ENCODE assay signal across 11 cellular contexts in the genomic region with DNA sequence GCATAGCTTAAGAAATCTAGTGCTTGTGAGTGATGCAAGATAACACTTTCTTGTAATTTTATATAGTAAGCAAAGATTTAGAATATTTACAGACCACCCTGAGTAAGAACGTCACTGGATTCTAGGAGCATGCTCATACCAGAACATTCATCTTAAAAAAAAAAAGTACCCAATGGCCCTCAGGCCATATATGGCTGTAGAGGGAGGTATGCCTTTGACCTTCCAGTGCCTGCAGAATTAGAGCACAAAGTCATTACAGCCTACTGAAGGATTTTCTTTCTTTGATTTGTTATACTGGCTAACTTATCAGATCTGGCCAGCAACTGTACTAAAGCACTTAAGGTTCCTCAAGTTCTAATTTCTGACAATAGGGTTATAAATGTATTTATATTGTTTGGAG.
DNase-seq lines count a peak whose midpoint lies in the region; ATAC-seq and TF ChIP-seq lines count a peak whose summit lies in the region.
"Had no signal": no experiment of that assay in that cellular context is flagged by ENCODE, and none has a peak within 500 bp of the region (broad histone marks: within the 10 kb centered on the region; RNA-seq: fewer than 3 reads in every experiment).

No MANE protein-coding gene starts in this region.

- H4K20me1 ChIP-seq in hepatocyte (ENCODE audit: insufficient read depth, poor library complexity, severe bottlenecking): no peaks in the 10 kb centered on the region

- WGBS in hepatocyte (ENCODE audit: low lambda C conversion rate, missing lambda C conversion rate): 22% methylated on average over 1 of the region's 1 CpG

- TF ChIP-seq CTCF in hepatocyte (IDR thresholded peaks at IDR 0.05; ENCODE audit: poor library complexity) (no peak), nephron (IDR thresholded peaks at IDR 0.05; ENCODE audit: unreplicated experiment in 3 of 3) (no peak)

- no peaks in the 10 kb centered on the region for H3K9me2 ChIP-seq in hepatocyte (replicated peaks; ENCODE audit: insufficient read depth)

- ATAC-seq in HG03460 (IDR thresholded peaks at IDR 0.05; ENCODE audit: unreplicated experiment): no peak
- ATAC-seq: A549 had no signal

- CTCF ChIA-PET in HEK293T (lab: Yijun Ruan, JAX): interaction anchor here (1.0 kb wide), 1 partner anchor 13 kb away, joined by 3 read pairs; no protein-coding TSS in a partner anchor

- no peaks in the 10 kb centered on the region for H3K27me3 ChIP-seq in hepatocyte
- H3K27me3 ChIP-seq: BE2C had no signal

- H3K36me3 Mint-ChIP-seq in nephron (ENCODE audit: low read depth): no peaks in the 10 kb centered on the region
- H3K36me3 Mint-ChIP-seq: CD4-positive, alpha-beta memory T cell had no signal

- H3K4me3 Mint-ChIP-seq in nephron: no peak overlapping the region
- H3K4me3 Mint-ChIP-seq: CD4-positive, alpha-beta memory T cell had no signal

- no peaks in the 10 kb centered on the region for H3K9me3 Mint-ChIP-seq in nephron

- peak overlapping the region; percentile 40 for H3K27ac ChIP-seq in hepatocyte
- H3K27ac ChIP-seq: A549, C4-2B had no signal

- peaks cover 21% of the 10 kb centered on the region for H3K4me1 Mint-ChIP-seq in nephron
- H3K4me1 Mint-ChIP-seq: CD4-positive, alpha-beta memory T cell had no signal

- no peak overlapping the region for H2AFZ ChIP-seq in hepatocyte

- H3K4me2 ChIP-seq in hepatocyte: peak overlapping the region; percentile 21
- H3K4me2 ChIP-seq: A549 had no signal

- peaks cover 16% of the 10 kb centered on the region for H3K4me1 ChIP-seq in hepatocyte (ENCODE audit: insufficient read depth)
- H3K4me1 ChIP-seq: A549, BE2C had no signal

- H3K27ac Mint-ChIP-seq in nephron: peak overlapping the region; percentile 3 to 51 (median 28)
- H3K27ac Mint-ChIP-seq: CD4-positive, alpha-beta memory T cell had no signal

- H3K9me3 ChIP-seq in hepatocyte (ENCODE audit: low read depth): no peaks in the 10 kb centered on the region
- H3K9me3 ChIP-seq: A549, BE2C had no signal

- H3K27me3 Mint-ChIP-seq in nephron (ENCODE audit: low read depth): peaks cover 8% of the 10 kb centered on the region
- H3K27me3 Mint-ChIP-seq: CD4-positive, alpha-beta memory T cell had no signal

- H3K79me2 ChIP-seq in hepatocyte: no peaks in the 10 kb centered on the region

- DNase-seq in HEK293T (ENCODE audit: extremely low spot score): no peak
- no peak for DNase-seq in hepatocyte (ENCODE audit: low spot score)
- DNase-seq in NCI-H2227 treated with DMSO at 0.1 percent for 48 hours (lab: John Stamatoyannopoulos, UW): no peak
- DNase-seq in NOMO-1 (lab: John Stamatoyannopoulos, UW; ENCODE audit: unreplicated experiment in 2 of 2): no peak
- DNase-seq: BE2C; CD4-positive, alpha-beta memory T cell; GF-D8 had no signal

- no peak overlapping the region for H3K4me3 ChIP-seq in hepatocyte
- H3K4me3 ChIP-seq: A549 had no signal

- POLR2A ChIA-PET in HEK293T (lab: Yijun Ruan, JAX): no interaction called here

- no peaks in the 10 kb centered on the region for H3K36me3 ChIP-seq in hepatocyte (replicated peaks; ENCODE audit: insufficient read depth, low read depth)
- H3K36me3 ChIP-seq: BE2C had no signal

TF ChIP-seq in HEK293T, 16 proteins besides CTCF, POLR2A, EP300 and RAD21:
- no peak for TF ChIP-seq BHLHE40 (IDR thresholded peaks at IDR 0.05; ENCODE audit: borderline replicate concordance)
- no peak for TF ChIP-seq LEF1 (IDR thresholded peaks at IDR 0.05; ENCODE audit: borderline replicate concordance)
- no peak for TF ChIP-seq HDGF (IDR thresholded peaks at IDR 0.05; ENCODE audit: borderline replicate concordance)
- peak; percentile 27; the same call in 1 of the 2 replicates for TF ChIP-seq ZNF384 (IDR thresholded peaks at IDR 0.05)
- TF ChIP-seq L3MBTL2 (conservative IDR thresholded peaks at IDR 0.05): no peak
- TF ChIP-seq FOXA1 (IDR thresholded peaks at IDR 0.05): no peak
- no peak for TF ChIP-seq SP1 (IDR thresholded peaks at IDR 0.05)
- no peak for TF ChIP-seq NFRKB (IDR thresholded peaks at IDR 0.05)
